In genomic region chr13:114118763-114119123, GRCh38 we compare ENCODE assay signal across 7 cellular contexts. TPM values are rescaled to one million over a fixed set of nuclear protein-coding genes. Genes with fewer than 3 reads are reported as not detected.
DNase-seq lines count a peak whose midpoint lies in the region; TF ChIP-seq lines count a peak whose summit lies in the region.

No MANE protein-coding gene starts in this region.

- H3K36me3 Mint-ChIP-seq in brain, result peaks cover 12% of the 10 kb centered on the region

- H3K4me1 ChIP-seq in thyroid gland, result peaks cover 0 to 16% of the 10 kb centered on the region in 2 donors

- peaks cover 0 to 2% (median 0%) of the 10 kb centered on the region in 5 experiments for H3K9me3 Mint-ChIP-seq in brain

- intact Hi-C loops in thyroid gland (cut with DNase I), result no loop called here

- no peak for TF ChIP-seq POLR2A in thyroid gland (IDR thresholded peaks at IDR 0.05)

- peaks cover 62% of the 10 kb centered on the region for H3K4me1 Mint-ChIP-seq in brain

- no peaks in the 10 kb centered on the region for H3K27me3 Mint-ChIP-seq in brain

- H3K4me3 Mint-ChIP-seq in brain, result peak overlapping the region; percentile 42 to 66 (median 62)

- WGBS in thyroid gland, 2 donors, result 25 to 34% methylated on average over 6 of the region's 6 CpGs

- no peaks in the 10 kb centered on the region for H3K36me3 ChIP-seq in thyroid gland

- no peaks in the 10 kb centered on the region for H3K9me3 ChIP-seq in thyroid gland

- DNase-seq in HK-2 (ENCODE audit: unreplicated experiment) (peak; percentile 35), left kidney (ENCODE audit: low read depth, low spot score) (peak; percentile 83), thyroid gland (peak in 1 of 2 donors; percentile 29), COR-L47 (lab: John Stamatoyannopoulos, UW) (no peak), NCI-H2107 treated with DMSO at 0.1 percent for 48 hours (lab: John Stamatoyannopoulos, UW; ENCODE audit: unreplicated experiment) (no peak)
- no peak for DNase-seq in stimulated activated CD4-positive, alpha-beta T cell treated with anti-CD3 and anti-CD28 coated beads, Interleukin-1b, Interleukin-23, amount 100 ng/mL, for 48 hours

- peak overlapping the region; percentile 5 to 72 (median 63) for H3K27ac ChIP-seq in thyroid gland

- TF ChIP-seq CTCF in brain (conservative IDR thresholded peaks at IDR 0.05), result no peak
- no peak for TF ChIP-seq CTCF in thyroid gland (IDR thresholded peaks at IDR 0.05)

- H3K27ac Mint-ChIP-seq in brain, result peak overlapping the region; percentile 79 to 94 (median 84)

- H3K27me3 ChIP-seq in thyroid gland, result no peaks in the 10 kb centered on the region

- no peak overlapping the region for H3K4me3 ChIP-seq in thyroid gland (replicated peaks in 1 of 3)

RNA-seq across cellular contexts. Expression of gene RASA3, which starts 13.7 kb away (rescaled TPM):
- polyA plus RNA-seq in brain (ENCODE audit: insufficient read depth, low read depth, low replicate concordance), result 12.4 TPM
- total RNA-seq in thyroid gland, result 10 to 100 TPM; 22.3 to 32.3 (median 25.5) TPM

Comparison
In these comparisons a context has a peak if more than half of its experiments do, and no peak if none do; other contexts are left out.
1. DNase-seq: peak in HK-2 (single experiment) and left kidney (single experiment); none in COR-L47 (single experiment), NCI-H2107 treated with DMSO at 0.1 percent for 48 hours (single experiment) and stimulated activated CD4-positive, alpha-beta T cell treated with anti-CD3 and anti-CD28 coated beads, Interleukin-1b, Interleukin-23, amount 100 ng/mL, for 48 hours (single experiment).